In the genomic region with DNA sequence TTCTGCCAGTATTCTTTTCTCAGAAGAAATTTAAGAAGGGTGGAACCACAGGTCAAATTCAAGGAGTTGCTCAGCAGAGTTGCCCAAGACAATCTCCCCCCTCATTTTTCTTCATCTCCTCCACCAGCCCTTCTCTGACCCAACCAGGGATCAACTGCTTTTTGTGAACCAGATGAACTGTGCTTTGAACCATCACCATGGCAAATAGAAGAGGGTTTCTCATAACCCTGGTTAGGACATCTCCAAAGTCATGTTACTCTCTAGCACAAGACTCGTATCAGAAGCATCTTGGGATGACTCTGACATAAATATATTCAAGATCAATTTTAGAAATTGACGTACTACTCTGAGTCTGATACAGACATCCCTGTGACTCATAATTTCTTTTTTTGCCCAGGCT, we compare ENCODE assay signal across 13 cellular contexts.
A peak's percentile ranks its signal among the peaks of the same experiment; 100 is the strongest.
DNase-seq lines count a peak whose midpoint lies in the region; ATAC-seq and TF ChIP-seq lines count a peak whose summit lies in the region.
"Had no signal": no experiment of that assay in that cellular context is flagged by ENCODE, and none has a peak within 500 bp of the region (broad histone marks: within the 10 kb centered on the region; RNA-seq: fewer than 3 reads in every experiment).

No MANE protein-coding gene starts in this region.

- H3K36me3 Mint-ChIP-seq in activated CD4-positive, alpha-beta T cell treated with anti-CD3 and anti-CD28 coated beads for 36 hours (ENCODE audit: low read depth), result no peaks in the 10 kb centered on the region
- no peaks in the 10 kb centered on the region for H3K36me3 Mint-ChIP-seq in activated naive CD8-positive, alpha-beta T cell treated with anti-CD3 and anti-CD28 coated beads for 36 hours
- H3K36me3 Mint-ChIP-seq: CD4-positive, CD25-positive, alpha-beta regulatory T cell had no signal

- no peak overlapping the region for H2AFZ ChIP-seq in parathyroid adenoma

- H3K9me3 ChIP-seq in parathyroid adenoma (ENCODE audit: control insufficient read depth, low read length), result no peaks in the 10 kb centered on the region
- H3K9me3 ChIP-seq: BLaER1 treated with 17β-estradiol and CSF1 and Interleukin-3, amounts not matched to agents 10 nM and 100 nM had no signal

- H3K4me1 ChIP-seq in parathyroid adenoma, result peaks cover 45% of the 10 kb centered on the region

- no peaks in the 10 kb centered on the region for H3K27me3 ChIP-seq in parathyroid adenoma (ENCODE audit: control insufficient read depth, insufficient read depth, low read length)
- H3K27me3 ChIP-seq: BLaER1 treated with 17β-estradiol and CSF1 and Interleukin-3, amounts not matched to agents 10 nM and 100 nM had no signal

- POLR2A ChIA-PET in activated CD4-positive, alpha-beta T cell treated with anti-CD3 and anti-CD28 coated beads for 36 hours (lab: Charles Lee), result no interaction called here

- TF ChIP-seq CTCF in parathyroid adenoma (IDR thresholded peaks at IDR 0.05), result no peak

- H3K79me2 ChIP-seq in parathyroid adenoma, result no peaks in the 10 kb centered on the region

- no peak overlapping the region for H3K4me2 ChIP-seq in parathyroid adenoma (ENCODE audit: low read length)
- H3K4me2 ChIP-seq: BLaER1 treated with 17β-estradiol and CSF1 and Interleukin-3, amounts not matched to agents 10 nM and 100 nM had no signal

- H3K27ac ChIP-seq in parathyroid adenoma, result peak overlapping the region; percentile 7
- H3K27ac ChIP-seq: 22Rv1; BLaER1 treated with 17β-estradiol and CSF1 and Interleukin-3, amounts not matched to agents 10 nM and 100 nM had no signal

- no peak overlapping the region for H3K4me3 ChIP-seq in parathyroid adenoma (ENCODE audit: low read depth, low read length)
- H3K4me3 ChIP-seq: BLaER1 treated with 17β-estradiol and CSF1 and Interleukin-3, amounts not matched to agents 10 nM and 100 nM had no signal

- H3K36me3 ChIP-seq in parathyroid adenoma (ENCODE audit: control insufficient read depth, insufficient read depth, low read length), result no peaks in the 10 kb centered on the region
- H3K36me3 ChIP-seq: BLaER1 treated with 17β-estradiol and CSF1 and Interleukin-3, amounts not matched to agents 10 nM and 100 nM had no signal

- H3K4me1 Mint-ChIP-seq in activated CD4-positive, alpha-beta T cell treated with anti-CD3 and anti-CD28 coated beads for 36 hours, result peaks cover 4% of the 10 kb centered on the region
- H3K4me1 Mint-ChIP-seq in activated naive CD8-positive, alpha-beta T cell treated with anti-CD3 and anti-CD28 coated beads for 36 hours, result peaks cover 4% of the 10 kb centered on the region

- H3K27me3 Mint-ChIP-seq in activated CD4-positive, alpha-beta T cell treated with anti-CD3 and anti-CD28 coated beads for 36 hours, result peaks cover 2% of the 10 kb centered on the region
- no peaks in the 10 kb centered on the region for H3K27me3 Mint-ChIP-seq in activated naive CD8-positive, alpha-beta T cell treated with anti-CD3 and anti-CD28 coated beads for 36 hours

- intact Hi-C loops in activated CD4-positive, alpha-beta T cell treated with anti-CD3 and anti-CD28 coated beads for 36 hours (cut with DNase I, micrococcal nuclease), result no loop called here
- intact Hi-C loops in posterior cingulate gyrus (cut with DNase I), result no loop called here

- no peak for DNase-seq in activated CD4-positive, alpha-beta T cell treated with anti-CD3 and anti-CD28 coated beads for 36 hours
- DNase-seq in activated CD4-positive, alpha-beta T cell treated with anti-CD3 and anti-CD28 coated beads for 4 hours, result no peak
- peak; percentile 35 for DNase-seq in fibroblast of peridontal ligament (ENCODE audit: extremely low read depth)
- no peak for DNase-seq in activated naive CD8-positive, alpha-beta T cell treated with anti-CD3 and anti-CD28 coated beads for 36 hours
- DNase-seq in posterior cingulate gyrus, result no peak
- DNase-seq in globus pallidus (ENCODE audit: low spot score), result no peak
- DNase-seq: CD4-positive, CD25-positive, alpha-beta regulatory T cell; DMS53; GF-D8 had no signal

- CTCF ChIA-PET in activated CD4-positive, alpha-beta T cell treated with anti-CD3 and anti-CD28 coated beads for 36 hours (lab: Charles Lee), result interaction anchor here (1.5 kb wide), 1 partner anchor 121 kb away, joined by 14 read pairs; no protein-coding TSS in a partner anchor

- no peak overlapping the region for H3K9ac ChIP-seq in parathyroid adenoma
- H3K9ac ChIP-seq: BLaER1 treated with 17β-estradiol and CSF1 and Interleukin-3, amounts not matched to agents 10 nM and 100 nM had no signal

- no peaks in the 10 kb centered on the region for H3K9me3 Mint-ChIP-seq in activated CD4-positive, alpha-beta T cell treated with anti-CD3 and anti-CD28 coated beads for 36 hours (ENCODE audit: low read depth)
- H3K9me3 Mint-ChIP-seq in activated naive CD8-positive, alpha-beta T cell treated with anti-CD3 and anti-CD28 coated beads for 36 hours, result no peaks in the 10 kb centered on the region
- H3K9me3 Mint-ChIP-seq: CD4-positive, CD25-positive, alpha-beta regulatory T cell had no signal

- ATAC-seq in activated CD4-positive, alpha-beta T cell treated with anti-CD3 and anti-CD28 coated beads for 36 hours, result no peak
- ATAC-seq: HCT116 had no signal

- no peak overlapping the region for H3K4me3 Mint-ChIP-seq in activated CD4-positive, alpha-beta T cell treated with anti-CD3 and anti-CD28 coated beads for 36 hours
- H3K4me3 Mint-ChIP-seq in activated naive CD8-positive, alpha-beta T cell treated with anti-CD3 and anti-CD28 coated beads for 36 hours, result no peak overlapping the region
- H3K4me3 Mint-ChIP-seq: CD4-positive, CD25-positive, alpha-beta regulatory T cell had no signal

- peak overlapping the region; percentile 40 for H3K27ac Mint-ChIP-seq in activated CD4-positive, alpha-beta T cell treated with anti-CD3 and anti-CD28 coated beads for 36 hours
- no peak overlapping the region for H3K27ac Mint-ChIP-seq in activated naive CD8-positive, alpha-beta T cell treated with anti-CD3 and anti-CD28 coated beads for 36 hours
- H3K27ac Mint-ChIP-seq: CD4-positive, CD25-positive, alpha-beta regulatory T cell had no signal
